ENCODE assay signal across 8 cellular contexts in the genomic region with DNA sequence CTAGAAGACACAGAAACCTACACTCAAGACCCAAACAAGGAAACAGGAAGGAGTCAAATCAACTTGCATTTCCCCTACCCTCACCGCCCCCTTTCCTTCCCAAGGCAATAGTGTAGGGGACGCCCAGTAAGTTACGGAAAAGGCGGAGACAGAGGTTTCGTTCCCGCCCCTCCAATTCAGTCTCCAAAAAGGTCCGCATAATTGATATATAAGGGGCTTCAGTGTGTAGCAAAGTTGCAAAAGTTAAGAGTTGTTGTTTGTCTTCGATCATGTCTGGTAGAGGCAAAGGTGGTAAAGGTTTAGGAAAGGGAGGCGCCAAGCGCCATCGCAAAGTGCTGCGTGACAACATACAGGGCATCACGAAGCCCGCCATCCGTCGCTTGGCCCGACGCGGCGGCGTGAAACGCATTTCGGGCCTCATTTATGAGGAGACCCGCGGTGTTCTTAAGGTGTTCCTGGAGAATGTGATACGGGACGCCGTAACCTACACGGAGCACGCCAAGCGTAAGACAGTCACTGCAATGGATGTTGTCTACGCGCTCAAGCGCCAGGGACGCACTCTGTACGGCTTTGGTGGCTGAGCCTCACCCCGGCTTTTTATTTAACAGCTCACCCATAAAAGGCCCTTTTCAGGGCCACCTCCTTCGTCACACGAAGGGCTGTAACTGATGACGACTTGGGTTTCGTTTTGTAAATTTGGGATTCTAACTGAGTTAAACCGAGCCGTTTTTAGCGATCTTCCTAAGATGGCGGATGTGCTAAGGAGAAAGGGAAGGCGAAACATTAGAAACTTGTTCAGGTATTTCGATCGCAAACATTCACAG.
A peak's percentile ranks its signal among the peaks of the same experiment; 100 is the strongest.
DNase-seq lines count a peak whose midpoint lies in the region; ATAC-seq and TF ChIP-seq lines count a peak whose summit lies in the region.

No MANE protein-coding gene starts in this region.

- no peaks in the 10 kb centered on the region for H3K9me3 ChIP-seq in ES-I3 (ENCODE audit: control insufficient read depth, insufficient read depth, low read length)

- 1 to 3% (median 2%) methylated on average over 48 of the region's 48 CpGs for WGBS in adipose tissue, 3 donors

- H3K4me1 ChIP-seq in ES-I3 (ENCODE audit: insufficient read depth, low read length) = peaks cover 17% of the 10 kb centered on the region

- peak overlapping the region; percentile 72 for H3K27ac ChIP-seq in adipose tissue (ENCODE audit: low read depth, low read length)

- H3K4me3 ChIP-seq in iPS-11a (ENCODE audit: low read depth, low read length) = peak overlapping the region; percentile 61

- peak; percentile 56 for ATAC-seq in GM21737 (IDR thresholded peaks at IDR 0.05; ENCODE audit: unreplicated experiment)

- peak; percentile 53 to 81 (median 66) for DNase-seq in stimulated activated CD4-positive, alpha-beta T cell treated with anti-CD3 and anti-CD28 coated beads, Interleukin-12 subunit alpha, Interleukin-12 subunit beta, amount 100 ng/mL, for 48 hours (ENCODE audit: low read depth in 2 of 3, low spot score in 1 of 3)
- no peak for DNase-seq in occipital lobe (lab: John Stamatoyannopoulos, UW)
- no peak for DNase-seq in NCI-H526 (lab: John Stamatoyannopoulos, UW)

- no peaks in the 10 kb centered on the region for H3K36me3 ChIP-seq in ES-I3 (ENCODE audit: insufficient read depth, low read length)

- peak overlapping the region; percentile 99 for H3K9ac ChIP-seq in ES-I3 (ENCODE audit: low read depth, low read length)

TF ChIP-seq in PFSK-1, 5 proteins besides CTCF, POLR2A, EP300 and RAD21:
- TF ChIP-seq POLR2AphosphoS5 (IDR thresholded peaks at IDR 0.05; ENCODE audit: low read depth, low read length) (peak; percentile 90), FOXP2 (optimal IDR thresholded peaks at IDR 0.05; ENCODE audit: borderline replicate concordance, extremely low read depth, extremely low read length, insufficient read depth) (no peak)

Comparison
In these comparisons a context has a peak if more than half of its experiments do, and no peak if none do; other contexts are left out.
1. DNase-seq: peak in stimulated activated CD4-positive, alpha-beta T cell treated with anti-CD3 and anti-CD28 coated beads, Interleukin-12 subunit alpha, Interleukin-12 subunit beta, amount 100 ng/mL, for 48 hours (3 of 3); none in occipital lobe (single experiment) and NCI-H526 (0 of 2).